In genomic region chr4:75948822-75949444, GRCh38 we compare ENCODE assay signal across 15 cellular contexts. TPM values are rescaled to one million over a fixed set of nuclear protein-coding genes. Genes with fewer than 3 reads are reported as not detected.
DNase-seq lines count a peak whose midpoint lies in the region; ATAC-seq, FAIRE-seq and TF ChIP-seq lines count a peak whose summit lies in the region.
"Had no signal": no experiment of that assay in that cellular context is flagged by ENCODE, and none has a peak within 500 bp of the region (broad histone marks: within the 10 kb centered on the region; RNA-seq: fewer than 3 reads in every experiment).

No MANE protein-coding gene starts in this region.

- H3K79me2 ChIP-seq in DOHH2 (ENCODE audit: control insufficient read depth, low read length): no peaks in the 10 kb centered on the region

- DNase-seq in GM19238 (ENCODE audit: insufficient read length, low spot score) (peak; percentile 20), GOT3 (lab: John Stamatoyannopoulos, UW) (no peak), frontal cortex (ENCODE audit: low spot score in 2 of 2) (no peak), COLO668 (lab: John Stamatoyannopoulos, UW; ENCODE audit: unreplicated experiment) (no peak), cortex of kidney (lab: John Stamatoyannopoulos, UW) (no peak)
- DNase-seq: body of pancreas, H9, NCI-H2081 treated with DMSO at 0.1 percent for 48 hours had no signal

- no peaks in the 10 kb centered on the region for H4K20me1 ChIP-seq in DOHH2 (ENCODE audit: control insufficient read depth, insufficient read depth, low read depth, low read length)

- no peaks in the 10 kb centered on the region for H3K27me3 ChIP-seq in DOHH2 (ENCODE audit: control insufficient read depth, low read length)
- H3K27me3 ChIP-seq: body of pancreas had no signal

- no peaks in the 10 kb centered on the region for H3K9me2 ChIP-seq in DOHH2 (replicated peaks; ENCODE audit: control insufficient read depth, low read length)

- peaks cover 24% of the 10 kb centered on the region for H3K4me1 ChIP-seq in DOHH2 (ENCODE audit: control insufficient read depth, low read length)
- H3K4me1 ChIP-seq: body of pancreas had no signal

- H3K27ac ChIP-seq in DOHH2 (ENCODE audit: low read depth, low read length): peak overlapping the region; percentile 16; the same call in 1 of the 2 replicates
- H3K27ac ChIP-seq: body of pancreas, KMS-11 had no signal

- peak overlapping the region; percentile 44 for H3K4me2 ChIP-seq in DOHH2 (ENCODE audit: low read length)
- H3K4me2 ChIP-seq: KMS-11 had no signal

- peaks cover 68% of the 10 kb centered on the region for H3K36me3 ChIP-seq in DOHH2 (ENCODE audit: control insufficient read depth, low read length)

- no peaks in the 10 kb centered on the region for H3K9me3 ChIP-seq in DOHH2 (ENCODE audit: control insufficient read depth, insufficient read depth, low read length)
- H3K9me3 ChIP-seq: body of pancreas had no signal

- H3K4me3 ChIP-seq in DOHH2 (ENCODE audit: low read length): peak overlapping the region; percentile 14; the same call in 1 of the 2 replicates
- H3K4me3 ChIP-seq: body of pancreas had no signal

- TF ChIP-seq CTCF in DOHH2 (IDR thresholded peaks at IDR 0.05; ENCODE audit: low read depth, low read length, poor library complexity, severe bottlenecking): no peak

- H3F3A ChIP-seq in DOHH2 (ENCODE audit: control insufficient read depth, insufficient read depth): 0 out of 2 replicates have a peak, but pooled peaks cover 3% of the 10 kb centered on the region

- ATAC-seq in HG02642 (IDR thresholded peaks at IDR 0.05; ENCODE audit: poor library complexity, unreplicated experiment): peak; percentile 78
- ATAC-seq in HG03457 (IDR thresholded peaks at IDR 0.05; ENCODE audit: unreplicated experiment): peak; percentile 53
- ATAC-seq: body of pancreas, sciatic nerve had no signal

- FAIRE-seq in frontal cortex (lab: Jason Lieb, UNC): no peak
- FAIRE-seq: urothelium cell line had no signal

RNA-seq across cellular contexts. Expression of gene NAAA, which starts 8.1 kb away (rescaled TPM):
- 16.7 TPM for total RNA-seq in frontal cortex

RNA-seq across cellular contexts. Expression of gene SDAD1, which starts 41.8 kb away (rescaled TPM):
- total RNA-seq in frontal cortex: 39.5 TPM

RNA-seq across cellular contexts. Expression of gene PPEF2, which starts 46.7 kb away (rescaled TPM):
- total RNA-seq in frontal cortex: under 0.01 TPM
- total RNA-seq: body of pancreas, H9, mucosa of gallbladder had no signal

RNA-seq across cellular contexts. Expression of gene CXCL9, which starts 58.4 kb away (rescaled TPM):
- not detected for total RNA-seq in frontal cortex
- total RNA-seq: H9 had no signal
